ENCODE assay signal across 8 cellular contexts in the genomic region with DNA sequence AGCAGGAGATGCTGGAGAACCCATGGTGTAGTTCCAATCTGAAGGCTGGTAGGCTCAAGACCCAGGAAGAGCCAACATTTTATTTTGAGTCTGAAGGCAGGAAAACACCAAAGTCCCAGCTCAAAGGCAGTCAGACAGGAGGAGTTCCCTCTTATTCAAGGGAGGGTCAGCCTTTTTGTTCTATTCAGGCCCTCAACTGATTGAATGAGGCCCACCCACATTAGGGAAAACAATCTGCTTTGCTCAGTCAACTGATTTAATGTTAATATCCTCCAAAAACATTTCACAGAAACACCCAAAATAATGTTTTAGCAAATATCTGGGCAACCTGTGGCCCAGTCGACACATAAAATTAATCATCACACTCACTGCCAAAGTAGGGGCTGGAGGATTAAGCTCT.
"Had no signal": no experiment of that assay in that cellular context is flagged by ENCODE, and none has a peak within 500 bp of the region (broad histone marks: within the 10 kb centered on the region; RNA-seq: fewer than 3 reads in every experiment).

No MANE protein-coding gene starts in this region.

- ATAC-seq: HCT116, HepG2 had no signal

- H3K4me3 ChIP-seq: HAP-1 had no signal

- FAIRE-seq: HepG2 had no signal

- H3K4me1 ChIP-seq: HAP-1 had no signal

- H3K9ac ChIP-seq: KMS-11 had no signal

- H3K27ac ChIP-seq: HL-60, KMS-11 had no signal

- H3K9me3 ChIP-seq: HAP-1 had no signal

- DNase-seq: GOT3, H7, KBM-7 had no signal

- H3K36me3 ChIP-seq: HAP-1 had no signal

- H3K4me2 ChIP-seq: KMS-11 had no signal
